In genomic region chr18:498901-499300, GRCh38 we compare ENCODE assay signal across 9 cellular contexts. TPM values are rescaled to one million over a fixed set of nuclear protein-coding genes. Genes with fewer than 3 reads are reported as not detected.
DNase-seq lines count a peak whose midpoint lies in the region; TF ChIP-seq lines count a peak whose summit lies in the region.
"Had no signal": no experiment of that assay in that cellular context is flagged by ENCODE, and none has a peak within 500 bp of the region (broad histone marks: within the 10 kb centered on the region; RNA-seq: fewer than 3 reads in every experiment).

No MANE protein-coding gene starts in this region.

- no peak for TF ChIP-seq CTCF in dorsolateral prefrontal cortex (IDR thresholded peaks at IDR 0.05 in 54 of 56, conservative IDR thresholded peaks at IDR 0.05 in 2 of 56; ENCODE audit: low read depth in 1 of 56, partially characterized antibody in 56 of 56)
- no peak for TF ChIP-seq CTCF in type B pancreatic cell (conservative IDR thresholded peaks at IDR 0.05)

- peaks cover 42% of the 10 kb centered on the region for H3K4me1 Mint-ChIP-seq in type B pancreatic cell (ENCODE audit: unreplicated experiment)
- H3K4me1 Mint-ChIP-seq: activated naive CD8-positive, alpha-beta T cell treated with anti-CD3 and anti-CD28 coated beads, Interleukin-2, amount 10 ng/mL, durations not matched to agents 7 days and 5 days had no signal

- H3K27me3 Mint-ChIP-seq in type B pancreatic cell: peaks cover 58% of the 10 kb centered on the region

- intact Hi-C loops in dorsolateral prefrontal cortex (cut with DNase I): no loop called here

- 41% methylated on average over 3 of the region's 3 CpGs for WGBS in HUES64

- H3K27me3 ChIP-seq in HUES64 (ENCODE audit: insufficient read depth, low read length) (peaks cover 57% of the 10 kb centered on the region), dorsolateral prefrontal cortex (peaks cover 0 to 52% (median 19%) of the 10 kb centered on the region in 45 donors), muscle layer of duodenum (ENCODE audit: low read depth, low read length) (peaks cover 8% of the 10 kb centered on the region)

- H3K36me3 Mint-ChIP-seq in type B pancreatic cell: peaks cover 4% of the 10 kb centered on the region
- H3K36me3 Mint-ChIP-seq: activated naive CD8-positive, alpha-beta T cell treated with anti-CD3 and anti-CD28 coated beads, Interleukin-2, amount 10 ng/mL, durations not matched to agents 7 days and 5 days had no signal

- H3K4me3 Mint-ChIP-seq in type B pancreatic cell: peak overlapping the region; percentile 97
- H3K4me3 Mint-ChIP-seq: activated naive CD8-positive, alpha-beta T cell treated with anti-CD3 and anti-CD28 coated beads, Interleukin-2, amount 10 ng/mL, durations not matched to agents 7 days and 5 days had no signal

- peak overlapping the region; percentile 89 for H3K27ac Mint-ChIP-seq in type B pancreatic cell
- H3K27ac Mint-ChIP-seq: activated naive CD8-positive, alpha-beta T cell treated with anti-CD3 and anti-CD28 coated beads, Interleukin-2, amount 10 ng/mL, durations not matched to agents 7 days and 5 days had no signal

- H3K9me3 Mint-ChIP-seq in type B pancreatic cell: no peaks in the 10 kb centered on the region
- H3K9me3 Mint-ChIP-seq: activated naive CD8-positive, alpha-beta T cell treated with anti-CD3 and anti-CD28 coated beads, Interleukin-2, amount 10 ng/mL, durations not matched to agents 7 days and 5 days had no signal

- H3K4me3 ChIP-seq in HUES64 (ENCODE audit: low read length) (peak overlapping the region; percentile 75), dorsolateral prefrontal cortex (peak overlapping the region in 57 of 59 donors; percentile 11 to 77 (median 60)), muscle layer of duodenum (ENCODE audit: low read depth in 1 of 2, low read length in 2 of 2) (peak overlapping the region; percentile 59 to 71)

- peaks cover 21% of the 10 kb centered on the region for H3K4me1 ChIP-seq in HUES64 (ENCODE audit: insufficient read depth, low read length)
- H3K4me1 ChIP-seq in muscle layer of duodenum (ENCODE audit: control insufficient read depth in 1 of 2, insufficient read depth in 2 of 2, low read length in 2 of 2): peaks cover 0 to 19% of the 10 kb centered on the region in 2 donors

- H3K9ac ChIP-seq in HUES64 (ENCODE audit: low read depth, low read length): no peak overlapping the region

- H3K9me3 ChIP-seq in HUES64 (ENCODE audit: insufficient read depth, low read depth, low read length) (no peaks in the 10 kb centered on the region), muscle layer of duodenum (ENCODE audit: control insufficient read depth in 1 of 2, low read length in 2 of 2) (no peaks in the 10 kb centered on the region)

- H3K27ac ChIP-seq in HUES64 (ENCODE audit: low read depth, low read length): no peak overlapping the region
- H3K27ac ChIP-seq in dorsolateral prefrontal cortex: peak overlapping the region in 9 of 59 donors; percentile 8 to 77 (median 42)
- H3K27ac ChIP-seq in muscle layer of duodenum (ENCODE audit: low read length): no peak overlapping the region

- no peaks in the 10 kb centered on the region for H3K36me3 ChIP-seq in HUES64 (ENCODE audit: insufficient read depth, low read length)
- H3K36me3 ChIP-seq in muscle layer of duodenum (ENCODE audit: control insufficient read depth in 1 of 2, insufficient read depth in 2 of 2, low read length in 2 of 2): no peaks in the 10 kb centered on the region

- DNase-seq in dorsolateral prefrontal cortex (no peak), type B pancreatic cell (ENCODE audit: extremely low spot score, unreplicated experiment) (no peak), NCI-H345 treated with DMSO at 0.1 percent for 48 hours (lab: John Stamatoyannopoulos, UW; ENCODE audit: unreplicated experiment) (no peak), 8988T (no peak)
- DNase-seq in activated CD8-positive, alpha-beta memory T cell treated with anti-CD3 and anti-CD28 coated beads for 24 hours: no peak
- DNase-seq: activated CD4-positive, alpha-beta T cell treated with anti-CD3 and anti-CD28 coated beads for 48 hours; activated naive CD8-positive, alpha-beta T cell treated with anti-CD3 and anti-CD28 coated beads, Interleukin-2, amount 10 ng/mL, durations not matched to agents 7 days and 5 days had no signal

RNA-seq across cellular contexts. Expression of gene COLEC12, which starts 1.6 kb away (rescaled TPM):
- polyA plus RNA-seq in HUES64 (2013, experiment 1 of 2): 5.2 TPM
- polyA plus RNA-seq in HUES64 (2013, experiment 2 of 2): 7.2 TPM
- total RNA-seq in dorsolateral prefrontal cortex (10 to 100 TPM in 76 of 120 experiments, 1 to 10 TPM in 44; 5.5 to 34.4 (median 11.3) TPM), type B pancreatic cell (ENCODE audit: low replicate concordance) (6.5 and 61.3 TPM in 2 replicates)
